Comparison of ENCODE assay signal across 24 cellular contexts in genomic region chr3:183460059-183461052, GRCh38. TPM values are rescaled to one million over a fixed set of nuclear protein-coding genes. Genes with fewer than 3 reads are reported as not detected.
DNase-seq lines count a peak whose midpoint lies in the region; ATAC-seq, FAIRE-seq and TF ChIP-seq lines count a peak whose summit lies in the region.
"Had no signal": no experiment of that assay in that cellular context is flagged by ENCODE, and none has a peak within 500 bp of the region (broad histone marks: within the 10 kb centered on the region; RNA-seq: fewer than 3 reads in every experiment).

No MANE protein-coding gene starts in this region.

- H2BK120ac ChIP-seq in mesenchymal stem cell (ENCODE audit: low read depth, low read length): no peak overlapping the region

- no peak overlapping the region for H2BK12ac ChIP-seq in mesenchymal stem cell (ENCODE audit: low read length in 2 of 2)

- no peaks in the 10 kb centered on the region for H3K27me3 ChIP-seq in endothelial cell of umbilical vein (ENCODE audit: control insufficient read depth in 2 of 2, insufficient read depth in 2 of 2, low read length in 2 of 2)
- no peaks in the 10 kb centered on the region for H3K27me3 ChIP-seq in mesenchymal stem cell (ENCODE audit: control insufficient read depth in 1 of 2, insufficient read depth in 1 of 2, low read length in 2 of 2)
- H3K27me3 ChIP-seq: adrenal gland, upper lobe of left lung had no signal

- POLR2A ChIA-PET in endothelial cell of umbilical vein (lab: Charles Lee): no interaction called here

- WGBS in mesenchymal stem cell: 86% methylated on average over 6 of the region's 8 CpGs

- FAIRE-seq in endothelial cell of umbilical vein (lab: Jason Lieb, UNC): no peak
- FAIRE-seq: A204.1, endometrium, GM12892 had no signal

- H4K91ac ChIP-seq in mesenchymal stem cell (ENCODE audit: low read length): no peak overlapping the region

- dilution Hi-C loops in endothelial cell of umbilical vein (cut with MboI; ENCODE audit: extremely low pct_ligation_motif_present, low sequenced_read_pairs): no loop called here

- no peak overlapping the region for H3K14ac ChIP-seq in mesenchymal stem cell (ENCODE audit: low read length in 2 of 2)

- no peak for TF ChIP-seq POLR2A in endothelial cell of umbilical vein (IDR thresholded peaks at IDR 0.05; ENCODE audit: low read depth, low read length)

- no peak for ATAC-seq in GM21360 (IDR thresholded peaks at IDR 0.05; ENCODE audit: unreplicated experiment)
- ATAC-seq: activated T-helper 17 cell treated with anti-CD3 and anti-CD28 coated beads, Interleukin-2, amount 50 U/mL, for 72 hours; Panc1; T-cell had no signal

- BruUV-seq in endothelial cell of umbilical vein (replicated peaks; lab: Mats Ljungman, UMichigan): no TSS peak

- peaks cover 11% of the 10 kb centered on the region for H3K4me1 ChIP-seq in endothelial cell of umbilical vein (ENCODE audit: control insufficient read depth, extremely low read depth, insufficient read depth, low read length)
- H3K4me1 ChIP-seq in mesenchymal stem cell (ENCODE audit: control insufficient read depth, insufficient read depth, low read depth, low read length): no peaks in the 10 kb centered on the region
- H3K4me1 ChIP-seq: adrenal gland, upper lobe of left lung had no signal

- H2AK5ac ChIP-seq in mesenchymal stem cell (ENCODE audit: low read length, severe bottlenecking): no peak overlapping the region

- TF ChIP-seq CTCF in endothelial cell of umbilical vein (IDR thresholded peaks at IDR 0.05; ENCODE audit: extremely low read depth in 1 of 2, insufficient read depth in 1 of 2, low read depth in 1 of 2, low read length in 2 of 2): no peak

- H2AFZ ChIP-seq in endothelial cell of umbilical vein (ENCODE audit: low read depth, low read length) (peak overlapping the region; percentile 28), mesenchymal stem cell (ENCODE audit: low read depth, low read length) (no peak overlapping the region)

- no peak overlapping the region for H3K18ac ChIP-seq in mesenchymal stem cell (ENCODE audit: low read depth in 1 of 2, low read length in 2 of 2)

- no peak overlapping the region for H3K4ac ChIP-seq in mesenchymal stem cell (ENCODE audit: low read depth in 1 of 2, low read length in 2 of 2)

- H3K27ac ChIP-seq in endothelial cell of umbilical vein (ENCODE audit: insufficient read depth, low read depth, low read length) (no peak overlapping the region), mesenchymal stem cell (ENCODE audit: low read length, poor library complexity, severe bottlenecking) (no peak overlapping the region)
- H3K27ac ChIP-seq: adrenal gland, upper lobe of left lung, WERI-Rb-1 had no signal

- H3K79me1 ChIP-seq in mesenchymal stem cell (replicated peaks; ENCODE audit: low read length, poor library complexity, severe bottlenecking): no peaks in the 10 kb centered on the region

- H3K4me3 ChIP-seq in endothelial cell of umbilical vein (replicated peaks in 1 of 3; ENCODE audit: insufficient read depth in 1 of 3, low read depth in 1 of 3, low read length in 3 of 3) (no peak overlapping the region), mesenchymal stem cell (ENCODE audit: insufficient read depth in 1 of 2, low read depth in 1 of 2, low read length in 2 of 2) (no peak overlapping the region)
- H3K4me3 ChIP-seq: adrenal gland, upper lobe of left lung had no signal

- H4K8ac ChIP-seq in mesenchymal stem cell (ENCODE audit: low read length): no peak overlapping the region

- H3K36me3 ChIP-seq in endothelial cell of umbilical vein (ENCODE audit: control insufficient read depth in 2 of 2, extremely low read depth in 1 of 2, insufficient read depth in 2 of 2, low read length in 2 of 2) (no peaks in the 10 kb centered on the region), mesenchymal stem cell (ENCODE audit: control insufficient read depth in 1 of 2, insufficient read depth in 2 of 2, low read depth in 1 of 2, low read length in 2 of 2) (peaks cover 0 to 4% of the 10 kb centered on the region in 2 experiments)
- H3K36me3 ChIP-seq: adrenal gland, upper lobe of left lung had no signal

- intact Hi-C loops in endothelial cell of umbilical vein (cut with micrococcal nuclease): no loop called here

- H2BK15ac ChIP-seq in mesenchymal stem cell (ENCODE audit: low read depth, poor library complexity, severe bottlenecking): no peak overlapping the region

- no peaks in the 10 kb centered on the region for H3K9me1 ChIP-seq in endothelial cell of umbilical vein (replicated peaks; ENCODE audit: control insufficient read depth, extremely low read depth, insufficient read depth, low read length)

- H3K23ac ChIP-seq in mesenchymal stem cell (ENCODE audit: low read length in 2 of 2): no peak overlapping the region

- H3K9me3 ChIP-seq in endothelial cell of umbilical vein (replicated peaks; ENCODE audit: control insufficient read depth, insufficient read depth, low read length) (no peaks in the 10 kb centered on the region), mesenchymal stem cell (ENCODE audit: control insufficient read depth, low read length) (no peaks in the 10 kb centered on the region)
- H3K9me3 ChIP-seq: adrenal gland, upper lobe of left lung had no signal

- H4K20me1 ChIP-seq in endothelial cell of umbilical vein (replicated peaks; ENCODE audit: control insufficient read depth, extremely low read depth, insufficient read depth, low read length): no peaks in the 10 kb centered on the region

- H3K4me2 ChIP-seq in endothelial cell of umbilical vein (ENCODE audit: insufficient read depth, low read length) (no peak overlapping the region), mesenchymal stem cell (ENCODE audit: low read length, poor library complexity, severe bottlenecking) (no peak overlapping the region)

- DNase-seq in SKM-1 treated with dmso at 0.1 percent for 144 hours (lab: John Stamatoyannopoulos, UW; ENCODE audit: unreplicated experiment) (peak; percentile 15), SKM-1 (lab: John Stamatoyannopoulos, UW; ENCODE audit: unreplicated experiment) (no peak), RKO (ENCODE audit: low spot score) (peak; percentile 69), endothelial cell of umbilical vein (ENCODE audit: low read depth, low spot score) (peak; percentile 46), superior temporal gyrus (ENCODE audit: extremely low spot score) (peak; percentile 45), mesenchymal stem cell (no peak)
- DNase-seq in activated T-cell treated with anti-CD3 and anti-CD28 coated beads, Interleukin-2, amount 50 U/mL, for 1 hour: no peak
- DNase-seq: adrenal gland; CD4-positive, alpha-beta T cell; foreskin melanocyte; GDM1; GOT3; Kasumi-1; NCI-H187 treated with DMSO at 0.1 percent for 48 hours; stimulated activated naive CD4-positive, alpha-beta T cell treated with Interleukin-2 at 50 U/mL for 16 hours; T-cell; upper lobe of left lung; WERI-Rb-1 had no signal

- no peaks in the 10 kb centered on the region for H3K79me2 ChIP-seq in endothelial cell of umbilical vein (ENCODE audit: control insufficient read depth, insufficient read depth, low read length)

- H2BK5ac ChIP-seq in mesenchymal stem cell (ENCODE audit: low read depth, low read length, poor library complexity, severe bottlenecking): no peak overlapping the region

- CTCF ChIA-PET in endothelial cell of umbilical vein (lab: Charles Lee): interaction anchor here (0.9 to 1.6 kb wide), 2 partner anchors 11 to 307 kb away, joined by 3 to 6 read pairs; no protein-coding TSS in a partner anchor

- H3K9ac ChIP-seq in endothelial cell of umbilical vein (replicated peaks; ENCODE audit: extremely low read depth, insufficient read depth, low read length) (no peak overlapping the region), mesenchymal stem cell (ENCODE audit: low read length) (no peak overlapping the region)

TF ChIP-seq in endothelial cell of umbilical vein, 7 proteins besides CTCF, POLR2A, EP300 and RAD21:
- TF ChIP-seq JUN (IDR thresholded peaks at IDR 0.05; ENCODE audit: borderline replicate concordance, insufficient read depth, insufficient read length, low read depth): peak; percentile 32
- TF ChIP-seq POLR2AphosphoS5 (IDR thresholded peaks at IDR 0.05; ENCODE audit: insufficient read depth, low read depth, low read length): no peak
- no peak for TF ChIP-seq MAX (IDR thresholded peaks at IDR 0.05; ENCODE audit: insufficient read depth, insufficient read length)
- TF ChIP-seq FOS (IDR thresholded peaks at IDR 0.05; ENCODE audit: borderline replicate concordance, insufficient read depth, low read length): peak; percentile 60

RNA-seq across cellular contexts. Expression of gene MCF2L2, which starts 31.9 kb away (rescaled TPM):
- 0.99 and 1.1 TPM in 2 replicates for total RNA-seq in endothelial cell of umbilical vein
- polyA plus RNA-seq in endothelial cell of umbilical vein: 0.15 and 0.41 TPM in 2 replicates
- polyA plus RNA-seq in endothelial cell of umbilical vein (2011; cell fraction: cytosol; rRNA removed): 0.08 and 0.13 TPM in 2 replicates
- polyA plus RNA-seq in endothelial cell of umbilical vein (2011; cell fraction: nucleus; rRNA removed): 0.39 and 0.95 TPM in 2 replicates
- polyA plus RNA-seq in endothelial cell of umbilical vein (2012): 0.97 and 1.0 TPM in 2 replicates
- polyA minus RNA-seq in endothelial cell of umbilical vein: 0.25 and 0.85 TPM in 2 replicates
- polyA minus RNA-seq in endothelial cell of umbilical vein (2011; cell fraction: cytosol; rRNA and poly(A)+ RNA removed): not detected
- 0.87 and 1.4 TPM in 2 replicates for polyA minus RNA-seq in endothelial cell of umbilical vein (2011; cell fraction: nucleus; rRNA and poly(A)+ RNA removed)
- polyA plus RNA-seq in mesenchymal stem cell (2013, experiment 1 of 2): 0.07 TPM
- polyA plus RNA-seq in mesenchymal stem cell (2013, experiment 2 of 2): 0.12 TPM

Comparison
In these comparisons a context has a peak if more than half of its experiments do, and no peak if none do; other contexts are left out.
1. DNase-seq: peak in SKM-1 treated with dmso at 0.1 percent for 144 hours (single experiment), RKO (single experiment), endothelial cell of umbilical vein (single experiment) and superior temporal gyrus (single experiment); none in SKM-1 (single experiment), activated T-cell treated with anti-CD3 and anti-CD28 coated beads, Interleukin-2, amount 50 U/mL, for 1 hour (single experiment) and mesenchymal stem cell (single experiment).